In the genomic region with DNA sequence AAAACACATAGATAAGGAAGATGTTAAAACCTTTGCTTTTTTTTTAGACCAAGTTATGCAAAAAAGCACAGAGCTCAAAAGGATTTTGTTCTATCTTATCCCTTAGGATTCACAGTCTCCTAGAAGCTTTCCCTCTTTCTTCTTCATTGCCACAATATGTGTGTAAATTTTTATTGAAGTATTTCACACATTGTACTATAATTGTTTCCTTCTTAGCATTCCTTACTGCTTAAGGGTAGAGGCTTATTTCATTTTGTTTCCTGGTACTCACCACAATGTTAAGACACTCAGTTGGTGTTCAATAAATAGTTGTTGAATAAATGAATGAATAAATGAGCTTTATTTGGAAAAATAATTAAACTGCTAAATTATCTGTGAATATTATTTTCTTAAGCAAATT, we compare ENCODE assay signal across 1 cellular context.
TF ChIP-seq lines count a peak whose summit lies in the region.

No MANE protein-coding gene starts in this region.

TF ChIP-seq in GM12878, 131 proteins besides CTCF, POLR2A, EP300 and RAD21 (continued from another document):
- TF ChIP-seq, protein P1, sequence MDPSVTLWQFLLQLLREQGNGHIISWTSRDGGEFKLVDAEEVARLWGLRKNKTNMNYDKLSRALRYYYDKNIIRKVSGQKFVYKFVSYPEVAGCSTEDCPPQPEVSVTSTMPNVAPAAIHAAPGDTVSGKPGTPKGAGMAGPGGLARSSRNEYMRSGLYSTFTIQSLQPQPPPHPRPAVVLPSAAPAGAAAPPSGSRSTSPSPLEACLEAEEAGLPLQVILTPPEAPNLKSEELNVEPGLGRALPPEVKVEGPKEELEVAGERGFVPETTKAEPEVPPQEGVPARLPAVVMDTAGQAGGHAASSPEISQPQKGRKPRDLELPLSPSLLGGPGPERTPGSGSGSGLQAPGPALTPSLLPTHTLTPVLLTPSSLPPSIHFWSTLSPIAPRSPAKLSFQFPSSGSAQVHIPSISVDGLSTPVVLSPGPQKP (IDR thresholded peaks at IDR 0.05; ENCODE audit: low read depth, low read length): no peak
- TF ChIP-seq CHD2 (IDR thresholded peaks at IDR 0.05; ENCODE audit: borderline replicate concordance, low read depth, low read length) (no peak), YBX1 (IDR thresholded peaks at IDR 0.05) (no peak), HCFC1 (IDR thresholded peaks at IDR 0.05; ENCODE audit: low read length) (no peak), ZSCAN29 (IDR thresholded peaks at IDR 0.05) (no peak), CHD4 (IDR thresholded peaks at IDR 0.05) (no peak), RELA (IDR thresholded peaks at IDR 0.05; ENCODE audit: borderline replicate concordance, partially characterized antibody) (no peak), IKZF2 (IDR thresholded peaks at IDR 0.05) (no peak), MYB (IDR thresholded peaks at IDR 0.05; ENCODE audit: borderline replicate concordance, low read depth, low read length) (no peak), TARDBP (IDR thresholded peaks at IDR 0.05; ENCODE audit: borderline replicate concordance) (no peak), RUNX3 (IDR thresholded peaks at IDR 0.05; ENCODE audit: low read length) (no peak), MTA2 (IDR thresholded peaks at IDR 0.05; ENCODE audit: low read depth) (no peak), MEF2B (IDR thresholded peaks at IDR 0.05; ENCODE audit: partially characterized antibody, poor library complexity, severe bottlenecking) (no peak)
- TF ChIP-seq, protein P2, sequence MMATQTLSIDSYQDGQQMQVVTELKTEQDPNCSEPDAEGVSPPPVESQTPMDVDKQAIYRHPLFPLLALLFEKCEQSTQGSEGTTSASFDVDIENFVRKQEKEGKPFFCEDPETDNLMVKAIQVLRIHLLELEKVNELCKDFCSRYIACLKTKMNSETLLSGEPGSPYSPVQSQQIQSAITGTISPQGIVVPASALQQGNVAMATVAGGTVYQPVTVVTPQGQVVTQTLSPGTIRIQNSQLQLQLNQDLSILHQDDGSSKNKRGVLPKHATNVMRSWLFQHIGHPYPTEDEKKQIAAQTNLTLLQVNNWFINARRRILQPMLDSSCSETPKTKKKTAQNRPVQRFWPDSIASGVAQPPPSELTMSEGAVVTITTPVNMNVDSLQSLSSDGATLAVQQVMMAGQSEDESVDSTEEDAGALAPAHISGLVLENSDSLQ (IDR thresholded peaks at IDR 0.05): no peak
- TF ChIP-seq, protein P3, sequence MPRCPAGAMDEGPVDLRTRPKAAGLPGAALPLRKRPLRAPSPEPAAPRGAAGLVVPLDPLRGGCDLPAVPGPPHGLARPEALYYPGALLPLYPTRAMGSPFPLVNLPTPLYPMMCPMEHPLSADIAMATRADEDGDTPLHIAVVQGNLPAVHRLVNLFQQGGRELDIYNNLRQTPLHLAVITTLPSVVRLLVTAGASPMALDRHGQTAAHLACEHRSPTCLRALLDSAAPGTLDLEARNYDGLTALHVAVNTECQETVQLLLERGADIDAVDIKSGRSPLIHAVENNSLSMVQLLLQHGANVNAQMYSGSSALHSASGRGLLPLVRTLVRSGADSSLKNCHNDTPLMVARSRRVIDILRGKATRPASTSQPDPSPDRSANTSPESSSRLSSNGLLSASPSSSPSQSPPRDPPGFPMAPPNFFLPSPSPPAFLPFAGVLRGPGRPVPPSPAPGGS (IDR thresholded peaks at IDR 0.05; ENCODE audit: borderline replicate concordance, insufficient read depth, low read depth, low read length, poor library complexity, severe bottlenecking): no peak
TF ChIP-seq in GM12878: peak in this region for 0.
